10 cellular contexts compared by ENCODE assay signal in genomic region chr18:14086459-14087231, GRCh38. TPM values are rescaled to one million over a fixed set of nuclear protein-coding genes. Genes with fewer than 3 reads are reported as not detected.
DNase-seq lines count a peak whose midpoint lies in the region; ATAC-seq and TF ChIP-seq lines count a peak whose summit lies in the region.
"Had no signal": no experiment of that assay in that cellular context is flagged by ENCODE, and none has a peak within 500 bp of the region (broad histone marks: within the 10 kb centered on the region; RNA-seq: fewer than 3 reads in every experiment).

No MANE protein-coding gene starts in this region.

- no peak overlapping the region for H3K4me3 Mint-ChIP-seq in Calu3 (ENCODE audit: low read depth, unreplicated experiment)
- no peak overlapping the region for H3K4me3 Mint-ChIP-seq in brain
- H3K4me3 Mint-ChIP-seq: naive B cell, T-cell had no signal

- H3K4me1 Mint-ChIP-seq in Calu3 (ENCODE audit: low read depth, unreplicated experiment), result no peaks in the 10 kb centered on the region
- peaks cover 5% of the 10 kb centered on the region for H3K4me1 Mint-ChIP-seq in brain
- H3K4me1 Mint-ChIP-seq: naive B cell, T-cell had no signal

- peak; percentile 54 for ATAC-seq in GM21515 (IDR thresholded peaks at IDR 0.05; ENCODE audit: unreplicated experiment)
- ATAC-seq in GM18519 (IDR thresholded peaks at IDR 0.05; ENCODE audit: low FRiP score, unreplicated experiment), result no peak
- ATAC-seq in HG02973 (IDR thresholded peaks at IDR 0.05; ENCODE audit: unreplicated experiment), result no peak

- H3K36me3 Mint-ChIP-seq in Calu3 (ENCODE audit: insufficient read depth, unreplicated experiment) (no peaks in the 10 kb centered on the region), brain (no peaks in the 10 kb centered on the region)
- H3K36me3 Mint-ChIP-seq: naive B cell had no signal

- intact Hi-C loops in Calu3 (cut with micrococcal nuclease; ENCODE audit: unreplicated experiment), result no loop called here

- no TSS peak for BruUV-seq in Calu3 (replicated peaks; lab: Mats Ljungman, UMichigan)

- DNase-seq in Calu3, result no peak
- peak; percentile 59 for DNase-seq in NCI-H2171 treated with DMSO at 0.1 percent for 48 hours (lab: John Stamatoyannopoulos, UW)
- DNase-seq in kidney glomerular epithelial cell (lab: John Stamatoyannopoulos, UW), result peak; percentile 27
- DNase-seq in amniotic stem cell (lab: John Stamatoyannopoulos, UW), result no peak
- DNase-seq: naive B cell, T-cell had no signal

- CTCF ChIA-PET in Calu3 (lab: Charles Lee), result interaction anchor here (1.3 to 1.5 kb wide), 2 partner anchors 262 to 274 kb away, joined by 3 read pairs; partner anchors contain the start of gene MC5R

- H3K27ac Mint-ChIP-seq in Calu3 (ENCODE audit: unreplicated experiment) (no peak overlapping the region), brain (peak overlapping the region in 1 of 5 experiments; percentile 1)
- H3K27ac Mint-ChIP-seq: naive B cell, T-cell had no signal

- TF ChIP-seq CTCF in Calu3 (IDR thresholded peaks at IDR 0.05; ENCODE audit: unreplicated experiment) (peak; percentile 60), brain (conservative IDR thresholded peaks at IDR 0.05) (peak; percentile 89 to 90)

- H3K9me3 Mint-ChIP-seq in Calu3 (ENCODE audit: low read depth, unreplicated experiment) (no peaks in the 10 kb centered on the region), brain (no peaks in the 10 kb centered on the region)
- H3K9me3 Mint-ChIP-seq: naive B cell, T-cell had no signal

- H3K27me3 Mint-ChIP-seq in Calu3 (ENCODE audit: unreplicated experiment) (no peaks in the 10 kb centered on the region), brain (no peaks in the 10 kb centered on the region)
- H3K27me3 Mint-ChIP-seq: naive B cell had no signal

RNA-seq across cellular contexts. Expression of gene ZNF519, which starts 45.6 kb away (rescaled TPM):
- 26.4 and 27.0 TPM in 2 replicates for total RNA-seq in Calu3 (2022)
- polyA plus RNA-seq in brain (ENCODE audit: insufficient read depth, low read depth, low replicate concordance), result 2.8 TPM

Comparison
In these comparisons a context has a peak if more than half of its experiments do, and no peak if none do; other contexts are left out.
1. DNase-seq: peak in NCI-H2171 treated with DMSO at 0.1 percent for 48 hours (single experiment) and kidney glomerular epithelial cell (single experiment); none in Calu3 (single experiment) and amniotic stem cell (single experiment).